ENCODE assay signal across 1 cellular context in the genomic region with DNA sequence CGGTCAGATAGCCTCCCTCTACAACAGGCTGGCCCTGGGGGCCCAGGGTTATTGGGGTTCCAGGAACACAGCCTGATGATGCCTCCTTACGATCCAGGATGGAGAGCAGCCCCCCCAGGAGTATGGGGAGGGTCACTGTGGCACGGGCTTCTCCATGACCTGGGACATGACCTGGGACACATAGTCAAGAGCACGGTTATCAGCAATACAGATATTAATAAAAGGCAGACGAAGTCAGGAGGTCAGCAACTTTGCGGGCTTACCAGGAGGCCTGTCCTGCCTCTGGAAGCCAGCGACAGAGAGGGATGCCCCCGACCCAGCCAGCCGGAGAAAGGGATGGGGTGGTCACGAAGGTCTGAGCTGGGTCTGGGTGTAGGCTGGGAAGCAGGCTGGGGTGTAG.
TF ChIP-seq lines count a peak whose summit lies in the region.

No MANE protein-coding gene starts in this region.

TF ChIP-seq in K562, 482 proteins besides CTCF, POLR2A, EP300 and RAD21:
- no peak for TF ChIP-seq FOXA1 (IDR thresholded peaks at IDR 0.05; ENCODE audit: borderline replicate concordance)
- no peak for TF ChIP-seq SMAD2 (IDR thresholded peaks at IDR 0.05; ENCODE audit: low read depth, low read length)
- TF ChIP-seq MEIS2 (IDR thresholded peaks at IDR 0.05; ENCODE audit: partially characterized antibody): no peak
- no peak for TF ChIP-seq ZNF444 (CRISPR knock-in tag; IDR thresholded peaks at IDR 0.05)
- TF ChIP-seq BDP1 (IDR thresholded peaks at IDR 0.05; ENCODE audit: insufficient read depth, insufficient read length): no peak
- TF ChIP-seq, protein P1, sequence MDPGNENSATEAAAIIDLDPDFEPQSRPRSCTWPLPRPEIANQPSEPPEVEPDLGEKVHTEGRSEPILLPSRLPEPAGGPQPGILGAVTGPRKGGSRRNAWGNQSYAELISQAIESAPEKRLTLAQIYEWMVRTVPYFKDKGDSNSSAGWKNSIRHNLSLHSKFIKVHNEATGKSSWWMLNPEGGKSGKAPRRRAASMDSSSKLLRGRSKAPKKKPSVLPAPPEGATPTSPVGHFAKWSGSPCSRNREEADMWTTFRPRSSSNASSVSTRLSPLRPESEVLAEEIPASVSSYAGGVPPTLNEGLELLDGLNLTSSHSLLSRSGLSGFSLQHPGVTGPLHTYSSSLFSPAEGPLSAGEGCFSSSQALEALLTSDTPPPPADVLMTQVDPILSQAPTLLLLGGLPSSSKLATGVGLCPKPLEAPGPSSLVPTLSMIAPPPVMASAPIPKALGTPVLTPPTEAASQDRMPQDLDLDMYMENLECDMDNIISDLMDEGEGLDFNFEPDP (CRISPR knock-in tag; IDR thresholded peaks at IDR 0.05): no peak
- TF ChIP-seq, protein P2, sequence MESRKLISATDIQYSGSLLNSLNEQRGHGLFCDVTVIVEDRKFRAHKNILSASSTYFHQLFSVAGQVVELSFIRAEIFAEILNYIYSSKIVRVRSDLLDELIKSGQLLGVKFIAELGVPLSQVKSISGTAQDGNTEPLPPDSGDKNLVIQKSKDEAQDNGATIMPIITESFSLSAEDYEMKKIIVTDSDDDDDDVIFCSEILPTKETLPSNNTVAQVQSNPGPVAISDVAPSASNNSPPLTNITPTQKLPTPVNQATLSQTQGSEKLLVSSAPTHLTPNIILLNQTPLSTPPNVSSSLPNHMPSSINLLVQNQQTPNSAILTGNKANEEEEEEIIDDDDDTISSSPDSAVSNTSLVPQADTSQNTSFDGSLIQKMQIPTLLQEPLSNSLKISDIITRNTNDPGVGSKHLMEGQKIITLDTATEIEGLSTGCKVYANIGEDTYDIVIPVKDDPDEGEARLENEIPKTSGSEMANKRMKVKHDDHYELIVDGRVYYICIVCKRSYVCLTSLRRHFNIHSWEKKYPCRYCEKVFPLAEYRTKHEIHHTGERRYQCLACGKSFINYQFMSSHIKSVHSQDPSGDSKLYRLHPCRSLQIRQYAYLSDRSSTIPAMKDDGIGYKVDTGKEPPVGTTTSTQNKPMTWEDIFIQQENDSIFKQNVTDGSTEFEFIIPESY (CRISPR knock-in tag; IDR thresholded peaks at IDR 0.05): no peak
- TF ChIP-seq, protein P3, sequence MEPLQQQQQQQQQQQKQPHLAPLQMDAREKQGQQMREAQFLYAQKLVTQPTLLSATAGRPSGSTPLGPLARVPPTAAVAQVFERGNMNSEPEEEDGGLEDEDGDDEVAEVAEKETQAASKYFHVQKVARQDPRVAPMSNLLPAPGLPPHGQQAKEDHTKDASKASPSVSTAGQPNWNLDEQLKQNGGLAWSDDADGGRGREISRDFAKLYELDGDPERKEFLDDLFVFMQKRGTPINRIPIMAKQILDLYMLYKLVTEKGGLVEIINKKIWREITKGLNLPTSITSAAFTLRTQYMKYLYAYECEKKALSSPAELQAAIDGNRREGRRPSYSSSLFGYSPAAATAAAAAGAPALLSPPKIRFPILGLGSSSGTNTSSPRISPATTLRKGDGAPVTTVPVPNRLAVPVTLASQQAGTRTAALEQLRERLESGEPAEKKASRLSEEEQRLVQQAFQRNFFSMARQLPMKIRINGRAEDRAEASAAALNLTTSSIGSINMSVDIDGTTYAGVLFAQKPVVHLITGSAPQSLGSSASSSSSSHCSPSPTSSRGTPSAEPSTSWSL (CRISPR knock-in tag; IDR thresholded peaks at IDR 0.05; ENCODE audit: borderline replicate concordance): no peak
- TF ChIP-seq, protein P4, sequence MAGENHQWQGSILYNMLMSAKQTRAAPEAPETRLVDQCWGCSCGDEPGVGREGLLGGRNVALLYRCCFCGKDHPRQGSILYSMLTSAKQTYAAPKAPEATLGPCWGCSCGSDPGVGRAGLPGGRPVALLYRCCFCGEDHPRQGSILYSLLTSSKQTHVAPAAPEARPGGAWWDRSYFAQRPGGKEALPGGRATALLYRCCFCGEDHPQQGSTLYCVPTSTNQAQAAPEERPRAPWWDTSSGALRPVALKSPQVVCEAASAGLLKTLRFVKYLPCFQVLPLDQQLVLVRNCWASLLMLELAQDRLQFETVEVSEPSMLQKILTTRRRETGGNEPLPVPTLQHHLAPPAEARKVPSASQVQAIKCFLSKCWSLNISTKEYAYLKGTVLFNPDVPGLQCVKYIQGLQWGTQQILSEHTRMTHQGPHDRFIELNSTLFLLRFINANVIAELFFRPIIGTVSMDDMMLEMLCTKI (IDR thresholded peaks at IDR 0.05; ENCODE audit: partially characterized antibody): no peak
- TF ChIP-seq CCAR2 (IDR thresholded peaks at IDR 0.05; ENCODE audit: low read depth, low read length): no peak
- TF ChIP-seq ARHGAP35 (IDR thresholded peaks at IDR 0.05; ENCODE audit: partially characterized antibody): no peak
- no peak for TF ChIP-seq TCFL5 (CRISPR knock-in tag; conservative IDR thresholded peaks at IDR 0.05)
- no peak for TF ChIP-seq TAF7 (tag; IDR thresholded peaks at IDR 0.05)
- no peak for TF ChIP-seq ZBTB7A (IDR thresholded peaks at IDR 0.05; ENCODE audit: borderline replicate concordance, control insufficient read depth, low read depth, low read length)
- TF ChIP-seq, protein P5, sequence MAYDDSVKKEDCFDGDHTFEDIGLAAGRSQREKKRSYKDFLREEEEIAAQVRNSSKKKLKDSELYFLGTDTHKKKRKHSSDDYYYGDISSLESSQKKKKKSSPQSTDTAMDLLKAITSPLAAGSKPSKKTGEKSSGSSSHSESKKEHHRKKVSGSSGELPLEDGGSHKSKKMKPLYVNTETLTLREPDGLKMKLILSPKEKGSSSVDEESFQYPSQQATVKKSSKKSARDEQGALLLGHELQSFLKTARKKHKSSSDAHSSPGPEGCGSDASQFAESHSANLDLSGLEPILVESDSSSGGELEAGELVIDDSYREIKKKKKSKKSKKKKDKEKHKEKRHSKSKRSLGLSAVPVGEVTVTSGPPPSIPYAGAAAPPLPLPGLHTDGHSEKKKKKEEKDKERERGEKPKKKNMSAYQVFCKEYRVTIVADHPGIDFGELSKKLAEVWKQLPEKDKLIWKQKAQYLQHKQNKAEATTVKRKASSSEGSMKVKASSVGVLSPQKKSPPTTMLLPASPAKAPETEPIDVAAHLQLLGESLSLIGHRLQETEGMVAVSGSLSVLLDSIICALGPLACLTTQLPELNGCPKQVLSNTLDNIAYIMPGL (CRISPR knock-in tag; IDR thresholded peaks at IDR 0.05): no peak
- no peak for TF ChIP-seq ZNF311 (CRISPR knock-in tag; IDR thresholded peaks at IDR 0.05)
- no peak for TF ChIP-seq RBM14 (IDR thresholded peaks at IDR 0.05; ENCODE audit: borderline replicate concordance, insufficient read depth, low read depth, low read length)
- TF ChIP-seq NCOA6 (IDR thresholded peaks at IDR 0.05): no peak
